In the genomic region with DNA sequence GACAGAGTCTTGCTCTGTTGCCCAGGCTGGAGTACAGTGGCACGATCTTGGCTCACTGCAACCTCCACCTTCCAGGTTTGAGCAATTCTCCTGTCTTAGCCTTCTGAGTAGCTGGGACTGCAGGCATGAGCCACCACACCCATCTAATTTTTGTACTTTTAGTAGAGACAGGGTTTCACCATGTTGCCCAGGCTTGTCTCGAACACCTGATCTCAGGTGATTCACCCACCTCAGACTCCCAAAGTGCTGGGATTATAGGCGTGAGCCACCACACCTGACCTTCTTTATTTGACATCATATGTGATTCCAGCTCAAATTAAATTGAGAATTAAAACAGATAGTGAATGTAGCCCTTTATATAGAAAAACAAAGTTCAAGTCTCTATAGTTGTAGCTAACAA, we compare ENCODE assay signal across 7 cellular contexts.
DNase-seq lines count a peak whose midpoint lies in the region; ATAC-seq, FAIRE-seq and TF ChIP-seq lines count a peak whose summit lies in the region.
"Not testable (repeated sequence)": the region's sequence is repeated elsewhere in the genome, so short reads cannot be mapped to it uniquely, and the experiment has no call there.

No MANE protein-coding gene starts in this region.

- H3K4me3 ChIP-seq in IMR-90 (ENCODE audit: insufficient read depth, low read depth, low read length); PC-9; bronchial epithelial cell (ENCODE audit: low read depth, low read length); esophagus (ENCODE audit: low read depth in 1 of 2, low read length in 2 of 2); fibroblast of lung (replicated peaks in 1 of 4; ENCODE audit: control extremely low read depth in 1 of 4, insufficient read depth in 1 of 4, low read depth in 3 of 4, low read length in 4 of 4); smooth muscle cell: not testable (repeated sequence)

- TF ChIP-seq RAD21 in IMR-90 (IDR thresholded peaks at IDR 0.05; ENCODE audit: low read length), result not testable (repeated sequence)

- not testable (repeated sequence) for H3K36me3 Mint-ChIP-seq in MCF 10A (ENCODE audit: insufficient read depth, unreplicated experiment)

- not testable (repeated sequence) for H2AK5ac ChIP-seq in IMR-90 (ENCODE audit: low read depth, low read length)

- TF ChIP-seq POLR2A in IMR-90 (IDR thresholded peaks at IDR 0.05; ENCODE audit: low read depth, low read length), result not testable (repeated sequence)

- H3K9ac ChIP-seq in IMR-90 (ENCODE audit: low read depth, low read length); fibroblast of lung (ENCODE audit: insufficient read depth, low read length); smooth muscle cell (ENCODE audit: low read depth): not testable (repeated sequence)

- not testable (repeated sequence) for H3K36me3 ChIP-seq in IMR-90 (ENCODE audit: control insufficient read depth, insufficient read depth, low read length); PC-9 (ENCODE audit: low read depth); bronchial epithelial cell (ENCODE audit: control insufficient read depth, insufficient read depth, low read length); esophagus (ENCODE audit: control insufficient read depth in 2 of 2, insufficient read depth in 2 of 2, low read length in 1 of 2); fibroblast of lung (ENCODE audit: control insufficient read depth, insufficient read depth, low read length); smooth muscle cell (ENCODE audit: low read depth)

- not testable (repeated sequence) for H3K9me1 ChIP-seq in IMR-90 (ENCODE audit: insufficient read depth, low read length)

- intact Hi-C loops in IMR-90 (cut with micrococcal nuclease); PC-9 (cut with micrococcal nuclease; ENCODE audit: unreplicated experiment); MCF 10A (cut with micrococcal nuclease): not testable (repeated sequence)

- not testable (repeated sequence) for H3K14ac ChIP-seq in IMR-90 (replicated peaks; ENCODE audit: low read depth, low read length)

- H3K4me1 Mint-ChIP-seq in MCF 10A (ENCODE audit: insufficient read depth, unreplicated experiment), result not testable (repeated sequence)

- H2BK5ac ChIP-seq in IMR-90 (ENCODE audit: low read depth, low read length, poor library complexity, severe bottlenecking), result not testable (repeated sequence)

- in situ Hi-C loops in IMR-90 (cut with MboI; ENCODE audit: low sequenced_read_pairs), result not testable (repeated sequence)

- not testable (repeated sequence) for H3K56ac ChIP-seq in IMR-90 (ENCODE audit: extremely low read depth, insufficient read depth, low read length)

- not testable (repeated sequence) for DNase-seq in IMR-90; PC-9; MCF 10A (ENCODE audit: unreplicated experiment); fibroblast of lung (ENCODE audit: low read depth in 2 of 2); smooth muscle cell (lab: John Stamatoyannopoulos, UW; ENCODE audit: unreplicated experiment)
- peak; percentile 89 for DNase-seq in bronchial epithelial cell (ENCODE audit: low read depth)

- not testable (repeated sequence) for ATAC-seq in IMR-90 (ENCODE audit: low read depth)

- H4K20me1 ChIP-seq in IMR-90 (ENCODE audit: insufficient read depth, low read length); PC-9 (ENCODE audit: insufficient read depth); fibroblast of lung (ENCODE audit: control insufficient read depth, extremely low read depth, insufficient read depth, low read length); smooth muscle cell (ENCODE audit: low read depth): not testable (repeated sequence)

- H4K91ac ChIP-seq in IMR-90 (ENCODE audit: insufficient read depth, low read depth, low read length), result not testable (repeated sequence)

- H3F3A ChIP-seq in PC-9 (ENCODE audit: insufficient read depth, low read depth); smooth muscle cell (ENCODE audit: low read depth): not testable (repeated sequence)

- not testable (repeated sequence) for H3K4me1 ChIP-seq in IMR-90 (ENCODE audit: control insufficient read depth, insufficient read depth, low read length); esophagus (ENCODE audit: control insufficient read depth in 2 of 2, insufficient read depth in 2 of 2, low read length in 1 of 2); fibroblast of lung (ENCODE audit: control insufficient read depth, extremely low read depth, insufficient read depth, low read length); smooth muscle cell (ENCODE audit: low read depth)
- H3K4me1 ChIP-seq in PC-9 (replicated peaks; ENCODE audit: insufficient read depth), result peaks cover 12% of the 10 kb centered on the region

- H2AFZ ChIP-seq in IMR-90 (replicated peaks; ENCODE audit: low read length, poor library complexity); fibroblast of lung (ENCODE audit: low read length); smooth muscle cell (ENCODE audit: low read depth): not testable (repeated sequence)
- peak overlapping the region; percentile 28; the same call in 1 of the 2 replicates for H2AFZ ChIP-seq in PC-9

- H3K9me3 Mint-ChIP-seq in MCF 10A (ENCODE audit: unreplicated experiment), result peaks cover 11% of the 10 kb centered on the region

- not testable (repeated sequence) for H3K27me3 ChIP-seq in IMR-90 (ENCODE audit: control insufficient read depth, insufficient read depth, low read length); PC-9 (ENCODE audit: insufficient read depth, low read depth); bronchial epithelial cell (ENCODE audit: control insufficient read depth, insufficient read depth, low read length); esophagus (ENCODE audit: control insufficient read depth in 1 of 2, insufficient read depth in 2 of 2, low read length in 2 of 2); fibroblast of lung (ENCODE audit: control insufficient read depth, insufficient read depth, low read length); smooth muscle cell (ENCODE audit: low read depth)

- TF ChIP-seq CTCF in IMR-90 (conservative IDR thresholded peaks at IDR 0.05; ENCODE audit: low read depth, low read length); PC-9 (conservative IDR thresholded peaks at IDR 0.05); MCF 10A (IDR thresholded peaks at IDR 0.05; ENCODE audit: unreplicated experiment); bronchial epithelial cell (IDR thresholded peaks at IDR 0.05; ENCODE audit: insufficient read depth, low read length, severe bottlenecking); fibroblast of lung (conservative IDR thresholded peaks at IDR 0.05 in 1 of 2, IDR thresholded peaks at IDR 0.05 in 1 of 2; ENCODE audit: low read depth in 1 of 2, low read length in 2 of 2); smooth muscle cell (IDR thresholded peaks at IDR 0.05; ENCODE audit: borderline replicate concordance, insufficient read depth, poor library complexity, severe bottlenecking): not testable (repeated sequence)

- H3K27me3 Mint-ChIP-seq in MCF 10A (ENCODE audit: insufficient read depth, unreplicated experiment), result not testable (repeated sequence)

- not testable (repeated sequence) for H3K9me3 ChIP-seq in IMR-90 (ENCODE audit: control insufficient read depth, insufficient read depth, low read length); PC-9 (ENCODE audit: insufficient read depth, low read depth); esophagus (ENCODE audit: control insufficient read depth in 2 of 2, insufficient read depth in 1 of 2, low read depth in 1 of 2, low read length in 1 of 2); fibroblast of lung (ENCODE audit: control insufficient read depth, insufficient read depth, low read depth, low read length); smooth muscle cell (replicated peaks; ENCODE audit: low read depth)

- not testable (repeated sequence) for H3K4me3 Mint-ChIP-seq in MCF 10A (ENCODE audit: unreplicated experiment)

- H4K8ac ChIP-seq in IMR-90 (ENCODE audit: low read depth in 2 of 2, low read length in 2 of 2), result not testable (repeated sequence)

- dilution Hi-C loops in IMR-90 (cut with HindIII; ENCODE audit: low sequenced_read_pairs, unreplicated experiment), result not testable (repeated sequence)

- not testable (repeated sequence) for H3K18ac ChIP-seq in IMR-90 (ENCODE audit: low read depth, low read length)

- not testable (repeated sequence) for H2BK15ac ChIP-seq in IMR-90 (ENCODE audit: low read depth, low read length)

- peak overlapping the region; percentile 46 for H3K27ac Mint-ChIP-seq in MCF 10A (ENCODE audit: low read depth, unreplicated experiment)

- H2BK120ac ChIP-seq in IMR-90 (ENCODE audit: low read depth, low read length), result peak overlapping the region; percentile 54; the same call in 1 of the 2 replicates

- H3K23ac ChIP-seq in IMR-90 (ENCODE audit: low read depth, low read length), result not testable (repeated sequence)

- not testable (repeated sequence) for H2AK9ac ChIP-seq in IMR-90 (replicated peaks; ENCODE audit: low read depth, low read length, poor library complexity)

- CTCF ChIA-PET in IMR-90 (lab: Yijun Ruan, JAX); PC-9 (lab: Charles Lee); MCF 10A (lab: Yijun Ruan, JAX): not testable (repeated sequence)

- WGBS in IMR-90 (ENCODE audit: extremely low coverage in 2 of 2, insufficient read length in 1 of 2), 2 experiments, result 60% methylated on average over 1 of the region's 3 CpGs; no CpG with 5 or more reads in 1 of the 2 experiments
- WGBS in esophagus, 2 donors, result 66 to 77% methylated on average over 3 of the region's 3 CpGs
- 91% methylated on average over 3 of the region's 3 CpGs for WGBS in smooth muscle cell (ENCODE audit: low lambda C conversion rate)

- not testable (repeated sequence) for H3K4ac ChIP-seq in IMR-90 (ENCODE audit: low read depth, low read length)

- H3K27ac ChIP-seq in IMR-90 (ENCODE audit: insufficient read depth, low read length); PC-9: not testable (repeated sequence)
- H3K27ac ChIP-seq in esophagus (ENCODE audit: low read depth in 2 of 2, low read length in 1 of 2) (peak overlapping the region; percentile 22 to 38), fibroblast of lung (ENCODE audit: insufficient read depth, low read length) (peak overlapping the region; percentile 9), smooth muscle cell (ENCODE audit: low read depth) (peak overlapping the region; percentile 86)

- H3K9me2 ChIP-seq in PC-9 (ENCODE audit: insufficient read depth), result not testable (repeated sequence)

- not testable (repeated sequence) for H2BK20ac ChIP-seq in IMR-90 (ENCODE audit: low read depth, low read length)

- H3K4me2 ChIP-seq in IMR-90 (ENCODE audit: low read depth, low read length); PC-9; fibroblast of lung (ENCODE audit: extremely low read depth, insufficient read depth, low read length); smooth muscle cell: not testable (repeated sequence)

- not testable (repeated sequence) for BruUV-seq in IMR-90 (replicated peaks; lab: Mats Ljungman, UMichigan); PC-9 (replicated peaks; lab: Mats Ljungman, UMichigan); MCF 10A (replicated peaks; lab: Mats Ljungman, UMichigan)

- H3K79me1 ChIP-seq in IMR-90 (ENCODE audit: low read depth in 1 of 2, low read length in 2 of 2), result not testable (repeated sequence)

- not testable (repeated sequence) for H4K5ac ChIP-seq in IMR-90 (ENCODE audit: low read depth, low read length)

- not testable (repeated sequence) for H3K79me2 ChIP-seq in PC-9 (ENCODE audit: low read depth); fibroblast of lung (ENCODE audit: control insufficient read depth, insufficient read depth, low read length); smooth muscle cell (ENCODE audit: low read depth)

- POLR2A ChIA-PET in IMR-90 (lab: Charles Lee; ENCODE audit: unreplicated experiment); MCF 10A (lab: Yijun Ruan, JAX): not testable (repeated sequence)
- POLR2A ChIA-PET in PC-9 (lab: Charles Lee; ENCODE audit: unreplicated experiment), result interaction anchor here (0.6 kb wide), 1 partner anchor 1118 kb away, joined by 3 read pairs; no protein-coding TSS in a partner anchor

- not testable (repeated sequence) for FAIRE-seq in bronchial epithelial cell (lab: Jason Lieb, UNC)
